Comparison of ENCODE assay signal across 25 cellular contexts in genomic region chr1:40823345-40823744, GRCh38.
"Had no signal": no experiment of that assay in that cellular context is flagged by ENCODE, and none has a peak within 500 bp of the region (broad histone marks: within the 10 kb centered on the region; RNA-seq: fewer than 3 reads in every experiment).

No MANE protein-coding gene starts in this region.

- ATAC-seq: activated T-cell treated with anti-CD3 and anti-CD28 coated beads, Interleukin-2, amount 50 U/mL, for 4 hours; body of pancreas; left lung; sciatic nerve; stimulated activated memory B cell treated with anti-CD40 and anti-IgM and Interleukin-4, amounts not matched to agents 10 μg/mL and 1 μg/mL and 100 μg/mL, for 72 hours; T-cell had no signal

- H3K27me3 Mint-ChIP-seq: stimulated activated memory B cell treated with anti-CD40 and anti-IgM and Interleukin-4, amounts not matched to agents 10 μg/mL and 1 μg/mL and 100 μg/mL, for 72 hours; T-cell had no signal

- H3K9me3 Mint-ChIP-seq: activated naive CD8-positive, alpha-beta T cell treated with anti-CD3 and anti-CD28 coated beads for 36 hours; activated T-cell treated with anti-CD3 and anti-CD28 coated beads, Interleukin-2, amount 50 U/mL, for 4 hours; naive B cell; stimulated activated memory B cell treated with anti-CD40 and anti-IgM and Interleukin-4, amounts not matched to agents 10 μg/mL and 1 μg/mL and 100 μg/mL, for 72 hours; T-cell had no signal

- H3K27ac Mint-ChIP-seq: activated naive CD8-positive, alpha-beta T cell treated with anti-CD3 and anti-CD28 coated beads for 36 hours; stimulated activated memory B cell treated with anti-CD40 and anti-IgM and Interleukin-4, amounts not matched to agents 10 μg/mL and 1 μg/mL and 100 μg/mL, for 72 hours; T-cell had no signal

- H3K79me2 ChIP-seq: parathyroid adenoma had no signal

- H3K36me3 Mint-ChIP-seq: activated naive CD8-positive, alpha-beta T cell treated with anti-CD3 and anti-CD28 coated beads for 36 hours; naive B cell; stimulated activated memory B cell treated with anti-CD40 and anti-IgM and Interleukin-4, amounts not matched to agents 10 μg/mL and 1 μg/mL and 100 μg/mL, for 72 hours; T-cell had no signal

- H3K27me3 ChIP-seq: body of pancreas, suprapubic skin, transverse colon, uterus had no signal

- H3K4me1 ChIP-seq: parathyroid adenoma had no signal

- H3K4me3 ChIP-seq: body of pancreas, cardiac muscle cell, left lung, lung, stomach, suprapubic skin, transverse colon, uterus had no signal

- H3K4me3 Mint-ChIP-seq: activated naive CD8-positive, alpha-beta T cell treated with anti-CD3 and anti-CD28 coated beads for 36 hours; activated T-cell treated with anti-CD3 and anti-CD28 coated beads, Interleukin-2, amount 50 U/mL, for 4 hours; stimulated activated memory B cell treated with anti-CD40 and anti-IgM and Interleukin-4, amounts not matched to agents 10 μg/mL and 1 μg/mL and 100 μg/mL, for 72 hours; T-cell had no signal

- FAIRE-seq: small intestine, TTC549 had no signal

- H3K9ac ChIP-seq: parathyroid adenoma had no signal

- DNase-seq: activated CD4-positive, CD25-positive, alpha-beta regulatory T cell treated with anti-CD3 and anti-CD28 coated beads, Interleukin-2, amount 50 U/mL, for 72 hours; activated CD8-positive, alpha-beta memory T cell treated with anti-CD3 and anti-CD28 coated beads, Interleukin-2, amount 50 U/mL, for 48 hours; activated naive CD4-positive, alpha-beta T cell treated with Interleukin-2 at 50 U/mL for 16 hours; activated naive CD8-positive, alpha-beta T cell treated with anti-CD3 and anti-CD28 coated beads for 36 hours; activated T-cell treated with anti-CD3 and anti-CD28 coated beads, Interleukin-2, amount 50 U/mL, for 4 hours; amygdala; body of pancreas; foreskin fibroblast; naive B cell; small intestine; stimulated activated CD4-positive, alpha-beta T cell treated with anti-CD3 and anti-CD28 coated beads, Interleukin-2, amount 100 ng/mL, for 24 hours; stomach; T-cell; transverse colon; uterus; WERI-Rb-1 had no signal

- H2AFZ ChIP-seq: parathyroid adenoma had no signal

- H3K36me3 ChIP-seq: cardiac muscle cell, left lung, neutrophil, suprapubic skin, transverse colon, uterus, WERI-Rb-1 had no signal

- H3K27ac ChIP-seq: body of pancreas, cardiac muscle cell, left lung, neutrophil, parathyroid adenoma, stomach, suprapubic skin, uterus, WERI-Rb-1 had no signal

- H3K9me3 ChIP-seq: body of pancreas, left lung, neutrophil, stomach, suprapubic skin, transverse colon, uterus had no signal
